In genomic region chr5:34007675-34008600, GRCh38 we compare ENCODE assay signal across 8 cellular contexts. TPM values are rescaled to one million over a fixed set of nuclear protein-coding genes. Genes with fewer than 3 reads are reported as not detected.
DNase-seq lines count a peak whose midpoint lies in the region; ATAC-seq and TF ChIP-seq lines count a peak whose summit lies in the region.

Gene AMACR (minus strand): TSS chr5:34008050. CDS start chr5:34008019, 31 bp downstream.

- DNase-seq in EH (ENCODE audit: low read depth), result peak; percentile 95
- peak; percentile 94 for DNase-seq in GM23338 (ENCODE audit: low spot score)
- peak; percentile 88 to 89 for DNase-seq in Kasumi-1 (lab: John Stamatoyannopoulos, UW)
- DNase-seq in RKO (ENCODE audit: low spot score), result peak; percentile 91
- DNase-seq in activated T-helper 1 cell treated with anti-CD3 and anti-CD28 coated beads, Interleukin-2, amount 50 U/mL, for 16 hours (ENCODE audit: low read depth in 1 of 2, low spot score in 1 of 2), result peak; percentile 59 to 82
- peak; percentile 88 for DNase-seq in fibroblast of mammary gland (ENCODE audit: low read depth)
- peak; percentile 80 for DNase-seq in natural killer cell
- peak; percentile 78 to 91 (median 84) for DNase-seq in stimulated activated naive CD4-positive, alpha-beta T cell (lab: John Stamatoyannopoulos, UW)

- H3K27me3 ChIP-seq in GM23338 (ENCODE audit: insufficient read depth), result no peaks in the 10 kb centered on the region

- H2AFZ ChIP-seq in GM23338, result peak within 1 kb of the TSS; percentile 89

- no peaks in the 10 kb centered on the region for H3K9me2 ChIP-seq in GM23338 (ENCODE audit: insufficient read depth)

- H3K4me3 Mint-ChIP-seq in GM23338 (peak within 1 kb of the TSS; percentile 91), natural killer cell (peak within 1 kb of the TSS; percentile 84)

- no peaks in the 10 kb centered on the region for H3K79me2 ChIP-seq in GM23338 (replicated peaks; ENCODE audit: insufficient read depth)

- H3K4me3 ChIP-seq in GM23338 (peak within 1 kb of the TSS; percentile 59), fibroblast of mammary gland (ENCODE audit: control insufficient read depth, low read depth, low read length) (peak within 1 kb of the TSS; percentile 69)

- H3K36me3 ChIP-seq in GM23338 (ENCODE audit: insufficient read depth), result 0 out of 2 replicates have a peak, but pooled peaks cover 3% of the 10 kb centered on the region

- H3K27ac ChIP-seq in GM23338 (ENCODE audit: low read depth), result peak within 1 kb of the TSS; percentile 96

- ATAC-seq in GM23338 (peak; percentile 93), natural killer cell (peak; percentile 87 to 93 (median 88))

- no peaks in the 10 kb centered on the region for H3F3A ChIP-seq in GM23338 (replicated peaks; ENCODE audit: low read depth)

- H3K9me3 Mint-ChIP-seq in GM23338 (no peaks in the 10 kb centered on the region), natural killer cell (no peaks in the 10 kb centered on the region)

- H3K36me3 Mint-ChIP-seq in GM23338 (ENCODE audit: low read depth), result peaks cover 11% of the 10 kb centered on the region
- H3K36me3 Mint-ChIP-seq in natural killer cell, result peaks cover 7% of the 10 kb centered on the region

- peak within 1 kb of the TSS; percentile 78 for H3K4me2 ChIP-seq in GM23338

- H3K27ac Mint-ChIP-seq in GM23338 (peak within 1 kb of the TSS; percentile 97), natural killer cell (peak within 1 kb of the TSS; percentile 80 to 84)

- no peaks in the 10 kb centered on the region for H4K20me1 ChIP-seq in GM23338 (replicated peaks; ENCODE audit: insufficient read depth)

- H3K27me3 Mint-ChIP-seq in GM23338 (ENCODE audit: insufficient read depth, low read depth, poor library complexity) (peaks cover 10% of the 10 kb centered on the region), natural killer cell (ENCODE audit: low read depth in 2 of 2) (no peaks in the 10 kb centered on the region)

- H3K4me1 Mint-ChIP-seq in GM23338 (peaks cover 12% of the 10 kb centered on the region), natural killer cell (peaks cover 30 to 34% of the 10 kb centered on the region in 2 donors)

- peaks cover 5% of the 10 kb centered on the region; the same call in 1 of the 2 replicates for H3K4me1 ChIP-seq in GM23338 (ENCODE audit: insufficient read depth)

- intact Hi-C loops in natural killer cell (cut with micrococcal nuclease), result loop anchor here (1.0 to 5.0 kb wide), 2 partner anchors 37 to 909 kb away; partner anchors contain the start of genes BRIX1 and RAD1

- TF ChIP-seq CTCF in GM23338 (conservative IDR thresholded peaks at IDR 0.05; ENCODE audit: low read depth in 2 of 2), result no peak
- TF ChIP-seq CTCF in fibroblast of mammary gland (conservative IDR thresholded peaks at IDR 0.05; ENCODE audit: control insufficient read depth, insufficient read depth, low read depth, low read length), result no peak
- no peak for TF ChIP-seq CTCF in natural killer cell (IDR thresholded peaks at IDR 0.05)

TF ChIP-seq in GM23338, 12 proteins besides CTCF, POLR2A, EP300 and RAD21:
- TF ChIP-seq REST (IDR thresholded peaks at IDR 0.05; ENCODE audit: unreplicated experiment), result peak; percentile 26
- TF ChIP-seq POLR2AphosphoS5 (IDR thresholded peaks at IDR 0.05; ENCODE audit: low read depth), result peak; percentile 95
- TF ChIP-seq EZH2 (IDR thresholded peaks at IDR 0.05; ENCODE audit: low read depth, unreplicated experiment), result no peak

RNA-seq across cellular contexts. Expression of gene AMACR, which starts in this region (rescaled TPM):
- total RNA-seq in GM23338 (2014; rRNA removed; shearing (Covaris generic)), result 8.8 and 12.6 TPM in 2 replicates
- polyA plus RNA-seq in GM23338 (2016; fragmentation: Nextera tagmentation; extraction: Ambion mirVana), result 6.7 and 7.0 TPM in 2 replicates
- 1 to 10 TPM; 2.7 to 3.8 (median 2.9) TPM for total RNA-seq in natural killer cell

Comparison
In these comparisons a context has a peak if more than half of its experiments do, and no peak if none do; other contexts are left out.
1. Peak in every context shown above with its lines: DNase-seq, ATAC-seq, H3K4me3 ChIP-seq and H3K27ac ChIP-seq.